In genomic region chr13:26183416-26183815, GRCh38 we compare ENCODE assay signal across 21 cellular contexts.
"Had no signal": no experiment of that assay in that cellular context is flagged by ENCODE, and none has a peak within 500 bp of the region (broad histone marks: within the 10 kb centered on the region; RNA-seq: fewer than 3 reads in every experiment).

No MANE protein-coding gene starts in this region.

- H3K27ac ChIP-seq: esophagus squamous epithelium, gastroesophageal sphincter, spleen, tibial artery, upper lobe of right lung, vagina had no signal

- ATAC-seq: effector memory CD8-positive, alpha-beta T cell; gastroesophageal sphincter; left lobe of liver; natural killer cell; sciatic nerve; stimulated activated memory B cell treated with anti-CD40 and anti-IgM and Interleukin-4, amounts not matched to agents 10 μg/mL and 1 μg/mL and 100 μg/mL, for 72 hours; upper lobe of right lung had no signal

- H3K27ac Mint-ChIP-seq: effector memory CD8-positive, alpha-beta T cell; natural killer cell; stimulated activated memory B cell treated with anti-CD40 and anti-IgM and Interleukin-4, amounts not matched to agents 10 μg/mL and 1 μg/mL and 100 μg/mL, for 72 hours; stimulated activated naive CD8-positive, alpha-beta T cell treated with anti-CD3 and anti-CD28 coated beads, Interleukin-15, Interleukin-2, amounts not matched to agents 100 ng/mL and 50 ng/mL, for 24 hours had no signal

- H3K27me3 Mint-ChIP-seq: stimulated activated memory B cell treated with anti-CD40 and anti-IgM and Interleukin-4, amounts not matched to agents 10 μg/mL and 1 μg/mL and 100 μg/mL, for 72 hours; stimulated activated naive CD8-positive, alpha-beta T cell treated with anti-CD3 and anti-CD28 coated beads, Interleukin-15, Interleukin-2, amounts not matched to agents 100 ng/mL and 50 ng/mL, for 24 hours had no signal

- H3K4me3 ChIP-seq: esophagus squamous epithelium, gastroesophageal sphincter, spleen, tibial artery, upper lobe of right lung, vagina had no signal

- H3K36me3 ChIP-seq: esophagus squamous epithelium, gastroesophageal sphincter, spleen, tibial artery, upper lobe of right lung, vagina had no signal

- DNase-seq: effector memory CD8-positive, alpha-beta T cell; esophagus squamous epithelium; foreskin fibroblast; glutamatergic neuron; islet precursor cell; mammary epithelial cell; natural killer cell; posterior cingulate gyrus; spleen; stimulated activated CD4-positive, alpha-beta T cell treated with anti-CD3 and anti-CD28 coated beads, Interleukin-15, amount 100 ng/mL, for 24 hours; stimulated activated CD4-positive, alpha-beta T cell treated with anti-CD3 and anti-CD28 coated beads, Interleukin-1b, Interleukin-23, amount 100 ng/mL, for 48 hours; stimulated activated CD4-positive, alpha-beta T cell treated with anti-CD3 and anti-CD28 coated beads, Interleukin-4, amount 100 ng/mL, for 24 hours; tibial artery; upper lobe of right lung had no signal

- H3K27me3 ChIP-seq: esophagus squamous epithelium, gastroesophageal sphincter, spleen, tibial artery, upper lobe of right lung, vagina had no signal

- H3K9me3 Mint-ChIP-seq: effector memory CD8-positive, alpha-beta T cell; natural killer cell; neural crest cell; stimulated activated memory B cell treated with anti-CD40 and anti-IgM and Interleukin-4, amounts not matched to agents 10 μg/mL and 1 μg/mL and 100 μg/mL, for 72 hours; stimulated activated naive CD8-positive, alpha-beta T cell treated with anti-CD3 and anti-CD28 coated beads, Interleukin-15, Interleukin-2, amounts not matched to agents 100 ng/mL and 50 ng/mL, for 24 hours had no signal

- H3K9me3 ChIP-seq: esophagus squamous epithelium, gastroesophageal sphincter, spleen, tibial artery, upper lobe of right lung, vagina had no signal

- H3K36me3 Mint-ChIP-seq: natural killer cell; stimulated activated memory B cell treated with anti-CD40 and anti-IgM and Interleukin-4, amounts not matched to agents 10 μg/mL and 1 μg/mL and 100 μg/mL, for 72 hours had no signal

- H3K4me3 Mint-ChIP-seq: effector memory CD8-positive, alpha-beta T cell; natural killer cell; neural crest cell; stimulated activated memory B cell treated with anti-CD40 and anti-IgM and Interleukin-4, amounts not matched to agents 10 μg/mL and 1 μg/mL and 100 μg/mL, for 72 hours; stimulated activated naive CD8-positive, alpha-beta T cell treated with anti-CD3 and anti-CD28 coated beads, Interleukin-15, Interleukin-2, amounts not matched to agents 100 ng/mL and 50 ng/mL, for 24 hours had no signal
